ENCODE assay signal across 8 cellular contexts in genomic region chr11:62710001-62710345, GRCh38. TPM values are rescaled to one million over a fixed set of nuclear protein-coding genes. Genes with fewer than 3 reads are reported as not detected.
DNase-seq lines count a peak whose midpoint lies in the region; ATAC-seq and TF ChIP-seq lines count a peak whose summit lies in the region.

No MANE protein-coding gene starts in this region.

- H3K4me1 Mint-ChIP-seq in activated T-cell treated with anti-CD3 and anti-CD28 coated beads, Interleukin-2, amount 50 U/mL, for 4 hours (ENCODE audit: low read depth): peaks cover 71% of the 10 kb centered on the region

- peaks cover 17% of the 10 kb centered on the region for H3K36me3 ChIP-seq in BJ (ENCODE audit: control insufficient read depth, insufficient read depth, low read length)

- peaks cover 28% of the 10 kb centered on the region for H3K36me3 Mint-ChIP-seq in activated T-cell treated with anti-CD3 and anti-CD28 coated beads, Interleukin-2, amount 50 U/mL, for 4 hours (ENCODE audit: insufficient read depth)

- H3K4me3 ChIP-seq in BJ (ENCODE audit: low read depth, low read length): peak overlapping the region; percentile 34

- DNase-seq in BJ (ENCODE audit: low read depth) (no peak), hepatic stellate cell (ENCODE audit: low spot score) (peak; percentile 52), posterior vena cava (ENCODE audit: low spot score) (no peak)
- DNase-seq in activated T-cell treated with anti-CD3 and anti-CD28 coated beads, Interleukin-2, amount 50 U/mL, for 4 hours: peak; percentile 14
- DNase-seq in stimulated activated CD8-positive, alpha-beta memory T cell treated with anti-CD3 and anti-CD28 coated beads, Interleukin-7, amount 100 ng/mL, for 4 hours (ENCODE audit: low read depth in 2 of 2): peak; percentile 7 to 10

- H3K4me3 Mint-ChIP-seq in activated T-cell treated with anti-CD3 and anti-CD28 coated beads, Interleukin-2, amount 50 U/mL, for 4 hours: peak overlapping the region; percentile 94

- no peaks in the 10 kb centered on the region for H3K27me3 Mint-ChIP-seq in activated T-cell treated with anti-CD3 and anti-CD28 coated beads, Interleukin-2, amount 50 U/mL, for 4 hours (ENCODE audit: low read depth)

- no peaks in the 10 kb centered on the region for H3K9me3 Mint-ChIP-seq in activated T-cell treated with anti-CD3 and anti-CD28 coated beads, Interleukin-2, amount 50 U/mL, for 4 hours

- POLR2A ChIA-PET in BJ (lab: Charles Lee): interaction anchor here (1.0 to 1.5 kb wide), 2 partner anchors 16 to 17 kb away, joined by 3 to 7 read pairs; partner anchors contain the start of gene HNRNPUL2

- no peak for TF ChIP-seq CTCF in BJ (IDR thresholded peaks at IDR 0.05; ENCODE audit: insufficient read depth, low read depth, low read length)

- ATAC-seq in HG02642 (IDR thresholded peaks at IDR 0.05; ENCODE audit: poor library complexity, unreplicated experiment): peak; percentile 2
- no peak for ATAC-seq in activated T-cell treated with anti-CD3 and anti-CD28 coated beads, Interleukin-2, amount 50 U/mL, for 4 hours
- no peak for ATAC-seq in HG02970 (IDR thresholded peaks at IDR 0.05; ENCODE audit: low FRiP score, unreplicated experiment)
- ATAC-seq in HG03432 (IDR thresholded peaks at IDR 0.05; ENCODE audit: unreplicated experiment): no peak

- no peaks in the 10 kb centered on the region for H3K27me3 ChIP-seq in BJ (ENCODE audit: control insufficient read depth, insufficient read depth, low read length)

- intact Hi-C loops in posterior vena cava (cut with DNase I): no loop called here

- CTCF ChIA-PET in BJ (lab: Yijun Ruan, JAX): interaction anchor here (1.4 kb wide), 1 partner anchor 15 kb away, joined by 3 read pairs; no protein-coding TSS in a partner anchor

RNA-seq across cellular contexts. Expression of gene GNG3, which starts 2.5 kb away (rescaled TPM):
- not detected in 2 replicates for polyA plus RNA-seq in BJ (2011; rRNA removed)
- not detected in 2 replicates for polyA minus RNA-seq in BJ (2011; rRNA and poly(A)+ RNA removed)
- total RNA-seq in activated T-cell treated with anti-CD3 and anti-CD28 coated beads, Interleukin-2, amount 50 U/mL, for 4 hours: not detected
- not detected for total RNA-seq in posterior vena cava

RNA-seq across cellular contexts. Expression of gene BSCL2, which starts 2.7 kb away (rescaled TPM):
- polyA plus RNA-seq in BJ (2011; rRNA removed): 70.8 and 94.1 TPM in 2 replicates
- polyA minus RNA-seq in BJ (2011; rRNA and poly(A)+ RNA removed): 47.3 and 89.8 TPM in 2 replicates
- 10 to 100 TPM; 23.6 to 29.6 (median 26.9) TPM for total RNA-seq in activated T-cell treated with anti-CD3 and anti-CD28 coated beads, Interleukin-2, amount 50 U/mL, for 4 hours
- 10 to 100 TPM; 30.6 to 54.8 TPM for total RNA-seq in posterior vena cava

RNA-seq across cellular contexts. Expression of gene HNRNPUL2, which starts 17.3 kb away (rescaled TPM):
- polyA plus RNA-seq in BJ (2011; rRNA removed): 10.0 and 17.3 TPM in 2 replicates
- 7.9 and 13.1 TPM in 2 replicates for polyA minus RNA-seq in BJ (2011; rRNA and poly(A)+ RNA removed)
- 10 to 100 TPM; 45.3 to 49.4 (median 47.9) TPM for total RNA-seq in activated T-cell treated with anti-CD3 and anti-CD28 coated beads, Interleukin-2, amount 50 U/mL, for 4 hours
- 10 to 100 TPM; 45.5 to 45.9 TPM for total RNA-seq in posterior vena cava

RNA-seq across cellular contexts. Expression of gene TTC9C, which starts 18.3 kb away (rescaled TPM):
- polyA plus RNA-seq in BJ (2011; rRNA removed): 31.7 and 32.6 TPM in 2 replicates
- polyA minus RNA-seq in BJ (2011; rRNA and poly(A)+ RNA removed): 14.2 and 16.7 TPM in 2 replicates
- 10 to 100 TPM; 20.2 to 22.9 (median 20.9) TPM for total RNA-seq in activated T-cell treated with anti-CD3 and anti-CD28 coated beads, Interleukin-2, amount 50 U/mL, for 4 hours
- 10 to 100 TPM; 19.0 to 20.6 TPM for total RNA-seq in posterior vena cava

RNA-seq across cellular contexts. Expression of gene LRRN4CL, which starts 20.6 kb away (rescaled TPM):
- polyA plus RNA-seq in BJ (2011; rRNA removed): 2.6 and 2.9 TPM in 2 replicates
- polyA minus RNA-seq in BJ (2011; rRNA and poly(A)+ RNA removed): 0.93 and 1.1 TPM in 2 replicates
- under 1 TPM; 0.21 to 0.33 (median 0.30) TPM for total RNA-seq in activated T-cell treated with anti-CD3 and anti-CD28 coated beads, Interleukin-2, amount 50 U/mL, for 4 hours
- 10 to 100 TPM; 13.9 to 14.8 TPM for total RNA-seq in posterior vena cava

Comparison
In these comparisons a context has a peak if more than half of its experiments do, and no peak if none do; other contexts are left out.
1. DNase-seq: peak in activated T-cell treated with anti-CD3 and anti-CD28 coated beads, Interleukin-2, amount 50 U/mL, for 4 hours (single experiment), hepatic stellate cell (single experiment) and stimulated activated CD8-positive, alpha-beta memory T cell treated with anti-CD3 and anti-CD28 coated beads, Interleukin-7, amount 100 ng/mL, for 4 hours (2 of 2); none in BJ (single experiment) and posterior vena cava (single experiment).